ENCODE assay signal across 8 cellular contexts in the genomic region with DNA sequence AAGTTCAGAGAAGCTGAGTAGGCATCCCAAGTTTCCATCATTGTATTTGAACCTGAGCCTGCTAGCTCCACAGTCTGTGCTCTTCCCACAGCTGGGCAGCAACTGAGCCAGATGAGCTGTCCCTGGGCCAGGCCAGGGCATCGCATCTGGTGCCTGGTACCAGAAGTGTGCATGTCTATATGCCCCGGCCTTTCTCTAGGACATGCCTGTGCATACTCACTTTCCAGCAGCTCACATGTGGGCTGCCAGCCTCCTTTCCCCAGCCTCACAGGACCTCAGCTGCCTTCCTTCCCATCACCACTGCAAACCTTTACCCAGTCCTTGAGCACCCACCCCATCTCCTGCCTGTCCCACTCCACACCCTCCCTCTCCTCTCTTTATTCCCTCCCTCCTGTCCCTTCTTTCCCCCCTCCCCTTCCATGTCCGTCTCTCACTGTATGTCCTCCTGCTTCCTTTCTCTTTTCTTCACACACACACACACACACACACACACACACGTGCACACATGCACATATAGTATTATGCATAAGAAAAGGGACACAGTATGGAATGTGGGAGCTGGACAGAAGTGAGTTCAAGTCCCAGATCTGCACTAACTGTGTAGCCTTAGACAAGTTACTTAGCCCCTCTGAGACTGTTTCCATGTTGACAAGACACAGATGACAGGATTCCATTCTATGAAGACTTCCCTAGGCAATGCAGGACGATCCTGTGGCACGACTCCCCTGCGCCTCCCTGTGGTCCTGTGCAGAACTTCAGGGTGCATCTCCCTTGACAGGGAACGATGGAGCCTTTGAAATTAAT. TPM values are rescaled to one million over a fixed set of nuclear protein-coding genes. Genes with fewer than 3 reads are reported as not detected.
DNase-seq lines count a peak whose midpoint lies in the region; ATAC-seq and TF ChIP-seq lines count a peak whose summit lies in the region.

No MANE protein-coding gene starts in this region.

- H3K9me3 ChIP-seq in Panc1 (ENCODE audit: control insufficient read depth, insufficient read depth, low read depth, low read length): no peaks in the 10 kb centered on the region

- peak; percentile 93 for TF ChIP-seq CTCF in Panc1 (IDR thresholded peaks at IDR 0.05)

- no peak overlapping the region for H3K4me3 ChIP-seq in Panc1 (ENCODE audit: low read depth in 2 of 2, low read length in 2 of 2)

- intact Hi-C loops in Panc1 (cut with micrococcal nuclease; ENCODE audit: unreplicated experiment) (loop anchor here (5.0 kb wide), 1 partner anchor 58 kb away; no protein-coding TSS in a partner anchor), posterior cingulate gyrus (cut with DNase I) (loop anchor here (1.0 kb wide), 1 partner anchor 57 kb away; no protein-coding TSS in a partner anchor)

- peaks cover 20% of the 10 kb centered on the region for H3K27me3 ChIP-seq in Panc1 (ENCODE audit: control insufficient read depth, insufficient read depth, low read length)

- peak; percentile 60 for ATAC-seq in GM19455 (IDR thresholded peaks at IDR 0.05; ENCODE audit: unreplicated experiment)
- ATAC-seq in HG03520 (IDR thresholded peaks at IDR 0.05; ENCODE audit: unreplicated experiment): peak; percentile 76
- peak; percentile 67 for ATAC-seq in Panc1

- in situ Hi-C loops in Panc1 (cut with HindIII; ENCODE audit: low pct_unique_long_range_greater_than_20kb, low sequenced_read_pairs): no loop called here

- no peak overlapping the region for H3K27ac ChIP-seq in Panc1 (ENCODE audit: low read length)

- CTCF ChIA-PET in Panc1 (lab: Charles Lee): interaction anchor here (0.8 to 1.4 kb wide), 2 partner anchors 32 to 57 kb away, joined by 4 to 8 read pairs; no protein-coding TSS in a partner anchor

- no peaks in the 10 kb centered on the region for H3K4me1 ChIP-seq in Panc1 (ENCODE audit: control insufficient read depth, insufficient read depth, low read length)

- BruUV-seq in Panc1 (replicated peaks; lab: Mats Ljungman, UMichigan): no TSS peak

- DNase-seq in DMS 273 treated with DMSO at 0.1 percent for 48 hours (lab: John Stamatoyannopoulos, UW) (peak; percentile 4), Panc1 (ENCODE audit: low read depth, low spot score) (peak; percentile 55), germinal center (ENCODE audit: low spot score) (peak; percentile 74), posterior cingulate gyrus (peak; percentile 60 to 97 (median 83)), cortex of kidney (lab: John Stamatoyannopoulos, UW) (no peak)
- DNase-seq in activated T-helper 9 cell treated with anti-CD3 and anti-CD28 coated beads, Interleukin-2, amount 50 U/mL, for 16 hours (ENCODE audit: low read depth): peak; percentile 22

- H3K36me3 ChIP-seq in Panc1 (ENCODE audit: control insufficient read depth, insufficient read depth, low read length): no peaks in the 10 kb centered on the region

- POLR2A ChIA-PET in Panc1 (lab: Charles Lee): no interaction called here

RNA-seq across cellular contexts. Expression of a gene that starts 10.9 kb away (rescaled TPM):
- 0.39 TPM for total RNA-seq in Panc1 (2021; ENCODE audit: unreplicated experiment)
- polyA plus RNA-seq in Panc1 (2012; ENCODE audit: insufficient read length): not detected

RNA-seq across cellular contexts. Expression of a gene that starts 20.1 kb away (rescaled TPM):
- total RNA-seq in Panc1 (2021; ENCODE audit: unreplicated experiment): not detected
- not detected for polyA plus RNA-seq in Panc1 (2012; ENCODE audit: insufficient read length)

RNA-seq across cellular contexts. Expression of a gene that starts 31.6 kb away (rescaled TPM):
- total RNA-seq in Panc1 (2021; ENCODE audit: unreplicated experiment): 0.41 TPM
- not detected for polyA plus RNA-seq in Panc1 (2012; ENCODE audit: insufficient read length)

RNA-seq across cellular contexts. Expression of a gene that starts 36.1 kb away (rescaled TPM):
- not detected for total RNA-seq in Panc1 (2021; ENCODE audit: unreplicated experiment)
- not detected for polyA plus RNA-seq in Panc1 (2012; ENCODE audit: insufficient read length)

RNA-seq across cellular contexts. Expression of a gene that starts 39.6 kb away (rescaled TPM):
- not detected for total RNA-seq in Panc1 (2021; ENCODE audit: unreplicated experiment)
- polyA plus RNA-seq in Panc1 (2012; ENCODE audit: insufficient read length): not detected
